Comparison of ENCODE assay signal across 8 cellular contexts in genomic region chr21:37862536-37862935, GRCh38. TPM values are rescaled to one million over a fixed set of nuclear protein-coding genes. Genes with fewer than 3 reads are reported as not detected.
DNase-seq lines count a peak whose midpoint lies in the region; ATAC-seq lines count a peak whose summit lies in the region.

No MANE protein-coding gene starts in this region.

- no peaks in the 10 kb centered on the region for H3K4me1 Mint-ChIP-seq in activated naive CD8-positive, alpha-beta T cell treated with anti-CD3 and anti-CD28 coated beads, Interleukin-2, amount 50 U/mL, for 24 hours

- H3K36me3 Mint-ChIP-seq in activated naive CD8-positive, alpha-beta T cell treated with anti-CD3 and anti-CD28 coated beads, Interleukin-2, amount 50 U/mL, for 24 hours (ENCODE audit: low read depth) = no peaks in the 10 kb centered on the region

- intact Hi-C loops in left ventricle myocardium superior (cut with micrococcal nuclease) = no loop called here

- peaks cover 3% of the 10 kb centered on the region for H3K9me3 Mint-ChIP-seq in activated naive CD8-positive, alpha-beta T cell treated with anti-CD3 and anti-CD28 coated beads, Interleukin-2, amount 50 U/mL, for 24 hours

- peak; percentile 25 for DNase-seq in Daoy (ENCODE audit: low read depth)
- DNase-seq in RKO (ENCODE audit: low spot score) = peak; percentile 13
- DNase-seq in left ventricle myocardium superior = no peak
- DNase-seq in activated naive CD8-positive, alpha-beta T cell treated with anti-CD3 and anti-CD28 coated beads, Interleukin-2, amount 50 U/mL, for 24 hours = no peak
- DNase-seq in activated CD4-positive, CD25-positive, alpha-beta regulatory T cell (lab: John Stamatoyannopoulos, UW) = no peak
- no peak for DNase-seq in COLO829 (ENCODE audit: low spot score)

- no peak overlapping the region for H3K4me3 Mint-ChIP-seq in activated naive CD8-positive, alpha-beta T cell treated with anti-CD3 and anti-CD28 coated beads, Interleukin-2, amount 50 U/mL, for 24 hours

- no peak overlapping the region for H3K27ac Mint-ChIP-seq in activated naive CD8-positive, alpha-beta T cell treated with anti-CD3 and anti-CD28 coated beads, Interleukin-2, amount 50 U/mL, for 24 hours

- peaks cover 8% of the 10 kb centered on the region for H3K27me3 Mint-ChIP-seq in activated naive CD8-positive, alpha-beta T cell treated with anti-CD3 and anti-CD28 coated beads, Interleukin-2, amount 50 U/mL, for 24 hours

- peak; percentile 64 for ATAC-seq in HG03439 (IDR thresholded peaks at IDR 0.05; ENCODE audit: unreplicated experiment)
- ATAC-seq in left ventricle myocardium superior = peak; percentile 73
- ATAC-seq in activated naive CD8-positive, alpha-beta T cell treated with anti-CD3 and anti-CD28 coated beads, Interleukin-2, amount 50 U/mL, for 24 hours = no peak
- ATAC-seq in GM18873 (IDR thresholded peaks at IDR 0.05; ENCODE audit: low FRiP score, unreplicated experiment) = no peak

RNA-seq across cellular contexts. Expression of gene KCNJ6, which starts 53.7 kb away (rescaled TPM):
- not detected in 2 replicates for total RNA-seq in Daoy (2014; rRNA removed; shearing (Covaris generic))
- not detected for total RNA-seq in left ventricle myocardium superior

Comparison
In these comparisons a context has a peak if more than half of its experiments do, and no peak if none do; other contexts are left out.
1. DNase-seq: peak in Daoy (single experiment) and RKO (single experiment); none in left ventricle myocardium superior (single experiment), activated naive CD8-positive, alpha-beta T cell treated with anti-CD3 and anti-CD28 coated beads, Interleukin-2, amount 50 U/mL, for 24 hours (single experiment), activated CD4-positive, CD25-positive, alpha-beta regulatory T cell (0 of 4) and COLO829 (single experiment).
2. ATAC-seq: peak in HG03439 (single experiment) and left ventricle myocardium superior (single experiment); none in activated naive CD8-positive, alpha-beta T cell treated with anti-CD3 and anti-CD28 coated beads, Interleukin-2, amount 50 U/mL, for 24 hours (single experiment) and GM18873 (single experiment).